ENCODE assay signal across 20 cellular contexts in genomic region chr13:52356327-52356726, GRCh38. TPM values are rescaled to one million over a fixed set of nuclear protein-coding genes. Genes with fewer than 3 reads are reported as not detected.
DNase-seq lines count a peak whose midpoint lies in the region; ATAC-seq, FAIRE-seq and TF ChIP-seq lines count a peak whose summit lies in the region.
"Had no signal": no experiment of that assay in that cellular context is flagged by ENCODE, and none has a peak within 500 bp of the region (broad histone marks: within the 10 kb centered on the region; RNA-seq: fewer than 3 reads in every experiment).

No MANE protein-coding gene starts in this region.

- no peak overlapping the region for H3K4me3 ChIP-seq in cardiac fibroblast (replicated peaks in 1 of 2; ENCODE audit: low read depth in 2 of 2, low read length in 2 of 2)
- H3K4me3 ChIP-seq: BLaER1 treated with 17β-estradiol and CSF1 and Interleukin-3, amounts not matched to agents 10 nM and 100 nM; cardiac muscle cell; ovary; vagina had no signal

- intact Hi-C loops in activated CD4-positive, alpha-beta memory T cell treated with anti-CD3 and anti-CD28 coated beads for 36 hours (cut with micrococcal nuclease) = no loop called here
- intact Hi-C loops in activated naive CD4-positive, alpha-beta T cell treated with anti-CD3 and anti-CD28 coated beads for 36 hours (cut with micrococcal nuclease) = no loop called here

- FAIRE-seq in G401.6 (lab: Jason Lieb, UNC) = peak; percentile 46
- FAIRE-seq: islet of Langerhans had no signal

- H3K9me3 Mint-ChIP-seq in activated CD4-positive, alpha-beta memory T cell treated with anti-CD3 and anti-CD28 coated beads for 36 hours = no peaks in the 10 kb centered on the region
- H3K9me3 Mint-ChIP-seq in activated naive CD4-positive, alpha-beta T cell treated with anti-CD3 and anti-CD28 coated beads for 36 hours = no peaks in the 10 kb centered on the region
- H3K9me3 Mint-ChIP-seq: stimulated activated naive CD8-positive, alpha-beta T cell treated with anti-CD3 and anti-CD28 coated beads, Interleukin-15, amount 100 ng/mL, for 72 hours had no signal

- no peak for ATAC-seq in GM21576 (IDR thresholded peaks at IDR 0.05; ENCODE audit: unreplicated experiment)
- ATAC-seq: stimulated activated naive CD8-positive, alpha-beta T cell treated with anti-CD3 and anti-CD28 coated beads, Interleukin-15, amount 100 ng/mL, for 72 hours; WTC11 had no signal

- peaks cover 6% of the 10 kb centered on the region for H3K27me3 Mint-ChIP-seq in activated CD4-positive, alpha-beta memory T cell treated with anti-CD3 and anti-CD28 coated beads for 36 hours
- peaks cover 10% of the 10 kb centered on the region for H3K27me3 Mint-ChIP-seq in activated naive CD4-positive, alpha-beta T cell treated with anti-CD3 and anti-CD28 coated beads for 36 hours (ENCODE audit: low read depth)

- POLR2A ChIA-PET in activated CD4-positive, alpha-beta memory T cell treated with anti-CD3 and anti-CD28 coated beads for 36 hours (lab: Charles Lee) = no interaction called here

- no peak overlapping the region for H3K27ac Mint-ChIP-seq in activated CD4-positive, alpha-beta memory T cell treated with anti-CD3 and anti-CD28 coated beads for 36 hours
- no peak overlapping the region for H3K27ac Mint-ChIP-seq in activated naive CD4-positive, alpha-beta T cell treated with anti-CD3 and anti-CD28 coated beads for 36 hours
- H3K27ac Mint-ChIP-seq: stimulated activated naive CD8-positive, alpha-beta T cell treated with anti-CD3 and anti-CD28 coated beads, Interleukin-15, amount 100 ng/mL, for 72 hours; WTC11 had no signal

- no peak for TF ChIP-seq CTCF in cardiac fibroblast (IDR thresholded peaks at IDR 0.05; ENCODE audit: low read depth, low read length)

- no peaks in the 10 kb centered on the region for H3K36me3 Mint-ChIP-seq in activated CD4-positive, alpha-beta memory T cell treated with anti-CD3 and anti-CD28 coated beads for 36 hours
- no peaks in the 10 kb centered on the region for H3K36me3 Mint-ChIP-seq in activated naive CD4-positive, alpha-beta T cell treated with anti-CD3 and anti-CD28 coated beads for 36 hours (ENCODE audit: low read depth)
- H3K36me3 Mint-ChIP-seq: WTC11 had no signal

- CTCF ChIA-PET in activated CD4-positive, alpha-beta memory T cell treated with anti-CD3 and anti-CD28 coated beads for 36 hours (lab: Charles Lee) = no interaction called here
- CTCF ChIA-PET in activated naive CD4-positive, alpha-beta T cell treated with anti-CD3 and anti-CD28 coated beads for 36 hours (lab: Charles Lee) = no interaction called here

- DNase-seq in NCI-H226 (peak; percentile 92), cardiac fibroblast (ENCODE audit: low read depth in 2 of 2) (peak; percentile 35 to 73), kidney glomerular epithelial cell (lab: John Stamatoyannopoulos, UW) (peak; percentile 85), NCI-H1694 treated with DMSO at 0.1 percent for 48 hours (lab: John Stamatoyannopoulos, UW) (no peak)
- no peak for DNase-seq in activated CD4-positive, alpha-beta memory T cell treated with anti-CD3 and anti-CD28 coated beads for 36 hours
- no peak for DNase-seq in activated naive CD4-positive, alpha-beta T cell treated with anti-CD3 and anti-CD28 coated beads for 36 hours
- DNase-seq: effector memory CD4-positive, alpha-beta T cell; Karpas-422; NCI-H187; NCI-H524 treated with DMSO at 0.1 percent for 48 hours; ovary; stimulated activated naive CD8-positive, alpha-beta T cell treated with anti-CD3 and anti-CD28 coated beads, Interleukin-15, amount 100 ng/mL, for 72 hours; T-helper 1 cell had no signal

- no peak overlapping the region for H3K4me3 Mint-ChIP-seq in activated CD4-positive, alpha-beta memory T cell treated with anti-CD3 and anti-CD28 coated beads for 36 hours
- H3K4me3 Mint-ChIP-seq in activated naive CD4-positive, alpha-beta T cell treated with anti-CD3 and anti-CD28 coated beads for 36 hours = no peak overlapping the region
- H3K4me3 Mint-ChIP-seq: stimulated activated naive CD8-positive, alpha-beta T cell treated with anti-CD3 and anti-CD28 coated beads, Interleukin-15, amount 100 ng/mL, for 72 hours; WTC11 had no signal

- H3K4me1 Mint-ChIP-seq in activated CD4-positive, alpha-beta memory T cell treated with anti-CD3 and anti-CD28 coated beads for 36 hours (ENCODE audit: low read depth) = no peaks in the 10 kb centered on the region
- no peaks in the 10 kb centered on the region for H3K4me1 Mint-ChIP-seq in activated naive CD4-positive, alpha-beta T cell treated with anti-CD3 and anti-CD28 coated beads for 36 hours (ENCODE audit: low read depth)
- H3K4me1 Mint-ChIP-seq: stimulated activated naive CD8-positive, alpha-beta T cell treated with anti-CD3 and anti-CD28 coated beads, Interleukin-15, amount 100 ng/mL, for 72 hours; WTC11 had no signal

RNA-seq across cellular contexts. Expression of gene THSD1, which starts 49.6 kb away (rescaled TPM):
- under 1 TPM; 0.12 to 0.22 TPM for total RNA-seq in activated CD4-positive, alpha-beta memory T cell treated with anti-CD3 and anti-CD28 coated beads for 36 hours
- under 1 TPM in 1 of 2 experiments, not detected in 1; 0.07 TPM for total RNA-seq in activated naive CD4-positive, alpha-beta T cell treated with anti-CD3 and anti-CD28 coated beads for 36 hours

Comparison
In these comparisons a context has a peak if more than half of its experiments do, and no peak if none do; other contexts are left out.
1. DNase-seq: peak in NCI-H226 (single experiment), cardiac fibroblast (2 of 2) and kidney glomerular epithelial cell (single experiment); none in NCI-H1694 treated with DMSO at 0.1 percent for 48 hours (single experiment), activated CD4-positive, alpha-beta memory T cell treated with anti-CD3 and anti-CD28 coated beads for 36 hours (single experiment) and activated naive CD4-positive, alpha-beta T cell treated with anti-CD3 and anti-CD28 coated beads for 36 hours (single experiment).